Comparison of ENCODE assay signal across 23 cellular contexts in genomic region chr9:126309427-126310179, GRCh38.
"Had no signal": no experiment of that assay in that cellular context is flagged by ENCODE, and none has a peak within 500 bp of the region (broad histone marks: within the 10 kb centered on the region; RNA-seq: fewer than 3 reads in every experiment).

No MANE protein-coding gene starts in this region.

- DNase-seq: activated CD4-positive, alpha-beta T cell treated with anti-CD3 and anti-CD28 coated beads, Interleukin-2, amount 10 ng/mL, durations not matched to agents 24 days and 14 days; activated CD4-positive, CD25-positive, alpha-beta regulatory T cell; activated naive CD4-positive, alpha-beta T cell treated with anti-CD3 and anti-CD28 coated beads, Interleukin-2, amount 10 ng/mL, durations not matched to agents 7 days and 5 days; activated T-cell treated with anti-CD3 and anti-CD28 coated beads, Interleukin-2, amount 50 U/mL, for 1 hour; cerebellar nuclear complex; heart right ventricle; left lung; mesenchymal stem cell; natural killer cell; nucleus accumbens; right cardiac atrium; stimulated activated CD4-positive, alpha-beta T cell treated with anti-CD3 and anti-CD28 coated beads, Interleukin-15, amount 100 ng/mL, for 24 hours; stimulated activated CD4-positive, alpha-beta T cell treated with anti-CD3 and anti-CD28 coated beads, Interleukin-4, amount 100 ng/mL, for 1 hour; stimulated activated naive CD4-positive, alpha-beta T cell treated with Interleukin-2 at 50 U/mL for 16 hours; transverse colon had no signal

- H3K4me1 Mint-ChIP-seq: activated CD4-positive, alpha-beta T cell treated with anti-CD3 and anti-CD28 coated beads, Interleukin-2, amount 10 ng/mL, durations not matched to agents 24 days and 14 days; activated naive CD4-positive, alpha-beta T cell treated with anti-CD3 and anti-CD28 coated beads, Interleukin-2, amount 10 ng/mL, durations not matched to agents 7 days and 5 days; natural killer cell had no signal

- H3K4me3 Mint-ChIP-seq: activated CD4-positive, alpha-beta T cell treated with anti-CD3 and anti-CD28 coated beads, Interleukin-2, amount 10 ng/mL, durations not matched to agents 24 days and 14 days; activated naive CD4-positive, alpha-beta T cell treated with anti-CD3 and anti-CD28 coated beads, Interleukin-2, amount 10 ng/mL, durations not matched to agents 7 days and 5 days; dendritic cell treated with granulocyte-macrophage colony-stimulating factor and Interleukin-4, amounts not matched to agents 40 ng/mL and 50 ng/mL, for 4 days; natural killer cell; T-helper 2 cell treated with Interferon-gamma antibody and Interleukin-4, amounts not matched to agents 5 μg/mL and 100 μg/mL, for 36 hours had no signal

- H3K9me3 Mint-ChIP-seq: activated CD4-positive, alpha-beta T cell treated with anti-CD3 and anti-CD28 coated beads, Interleukin-2, amount 10 ng/mL, durations not matched to agents 24 days and 14 days; activated naive CD4-positive, alpha-beta T cell treated with anti-CD3 and anti-CD28 coated beads, Interleukin-2, amount 10 ng/mL, durations not matched to agents 7 days and 5 days; activated T-helper 2 cell treated with anti-CD3 and anti-CD28 coated beads, Interferon-gamma antibody, Interleukin-2, Interleukin-4, amounts not matched to agents 10 μg/mL and 5 μg/mL and 100 μg/mL, durations not matched to agents 14 hours and 24 hours and 36 hours; dendritic cell treated with granulocyte-macrophage colony-stimulating factor and Interleukin-4, amounts not matched to agents 40 ng/mL and 50 ng/mL, for 4 days; natural killer cell; T-helper 2 cell treated with Interferon-gamma antibody and Interleukin-4, amounts not matched to agents 5 μg/mL and 100 μg/mL, for 36 hours had no signal

- H3K4me1 ChIP-seq: ascending aorta, breast epithelium, gastroesophageal sphincter, heart right ventricle, left lung, transverse colon had no signal

- H3K27ac Mint-ChIP-seq: activated CD4-positive, alpha-beta T cell treated with anti-CD3 and anti-CD28 coated beads, Interleukin-2, amount 10 ng/mL, durations not matched to agents 24 days and 14 days; activated naive CD4-positive, alpha-beta T cell treated with anti-CD3 and anti-CD28 coated beads, Interleukin-2, amount 10 ng/mL, durations not matched to agents 7 days and 5 days; activated T-helper 2 cell treated with anti-CD3 and anti-CD28 coated beads, Interferon-gamma antibody, Interleukin-2, Interleukin-4, amounts not matched to agents 10 μg/mL and 5 μg/mL and 100 μg/mL, durations not matched to agents 14 hours and 24 hours and 36 hours; dendritic cell treated with granulocyte-macrophage colony-stimulating factor and Interleukin-4, amounts not matched to agents 40 ng/mL and 50 ng/mL, for 4 days; natural killer cell; progenitor cell of endocrine pancreas; T-helper 2 cell treated with Interferon-gamma antibody and Interleukin-4, amounts not matched to agents 5 μg/mL and 100 μg/mL, for 36 hours had no signal

- ATAC-seq: gastroesophageal sphincter, heart right ventricle, left lung, natural killer cell, right cardiac atrium had no signal

- H3K4me3 ChIP-seq: ascending aorta, breast epithelium, gastroesophageal sphincter, heart right ventricle, left lung, skin epidermis, transverse colon had no signal

- H3K36me3 ChIP-seq: ascending aorta, breast epithelium, gastroesophageal sphincter, heart right ventricle, left lung, transverse colon had no signal

- H3K27ac ChIP-seq: ascending aorta, breast epithelium, gastroesophageal sphincter, heart right ventricle, left lung, skin epidermis, transverse colon had no signal

- H3K27me3 ChIP-seq: ascending aorta, breast epithelium, gastroesophageal sphincter, left lung, transverse colon had no signal

- H3K9me3 ChIP-seq: ascending aorta, breast epithelium, gastroesophageal sphincter, heart right ventricle, left lung, transverse colon had no signal

- H3K36me3 Mint-ChIP-seq: activated naive CD4-positive, alpha-beta T cell treated with anti-CD3 and anti-CD28 coated beads, Interleukin-2, amount 10 ng/mL, durations not matched to agents 7 days and 5 days; natural killer cell had no signal

- H3K27me3 Mint-ChIP-seq: dendritic cell treated with granulocyte-macrophage colony-stimulating factor and Interleukin-4, amounts not matched to agents 40 ng/mL and 50 ng/mL, for 4 days had no signal
